In genomic region chr1:64564891-64565290, GRCh38 we compare ENCODE assay signal across 1 cellular context.
TF ChIP-seq lines count a peak whose summit lies in the region.

No MANE protein-coding gene starts in this region.

TF ChIP-seq in GM23338, 12 proteins besides CTCF, POLR2A, EP300 and RAD21 (continued from another document):
- TF ChIP-seq ZNF462 (CRISPR knock-in tag; IDR thresholded peaks at IDR 0.05) (no peak), REST (IDR thresholded peaks at IDR 0.05; ENCODE audit: unreplicated experiment) (no peak), CREB1 (CRISPR knock-in tag; IDR thresholded peaks at IDR 0.05; ENCODE audit: low read depth) (no peak), ZNF114 (CRISPR knock-in tag; IDR thresholded peaks at IDR 0.05) (no peak), POLR2AphosphoS5 (IDR thresholded peaks at IDR 0.05; ENCODE audit: low read depth) (no peak), STAT1 (IDR thresholded peaks at IDR 0.05; ENCODE audit: unreplicated experiment) (no peak), ETS1 (IDR thresholded peaks at IDR 0.05) (no peak), ZNF331 (CRISPR knock-in tag; IDR thresholded peaks at IDR 0.05; ENCODE audit: low read depth) (no peak), JUNB (IDR thresholded peaks at IDR 0.05; ENCODE audit: unreplicated experiment) (no peak), EZH2phosphoT487 (IDR thresholded peaks at IDR 0.05; ENCODE audit: unreplicated experiment) (no peak), NANOG (IDR thresholded peaks at IDR 0.05; ENCODE audit: borderline replicate concordance) (no peak)
